Comparison of ENCODE assay signal across 24 cellular contexts in genomic region chr4:10056334-10057022, GRCh38.
"Had no signal": no experiment of that assay in that cellular context is flagged by ENCODE, and none has a peak within 500 bp of the region (broad histone marks: within the 10 kb centered on the region; RNA-seq: fewer than 3 reads in every experiment).

No MANE protein-coding gene starts in this region.

- H3K27me3 ChIP-seq: neutrophil, testis, upper lobe of left lung had no signal

- ATAC-seq: activated naive CD8-positive, alpha-beta T cell treated with anti-CD3 and anti-CD28 coated beads, Interleukin-2, amount 50 U/mL, for 24 hours; left ventricle myocardium superior; naive thymus-derived CD8-positive, alpha-beta T cell; stimulated activated naive B cell treated with anti-CD40 and anti-IgM and Interleukin-4, amounts not matched to agents 10 μg/mL and 1 μg/mL and 100 μg/mL, for 72 hours; T-helper 17 cell had no signal

- H3K9me3 ChIP-seq: neutrophil, testis, upper lobe of left lung had no signal

- H3K27ac ChIP-seq: neutrophil, parathyroid adenoma, SK-N-MC, testis, upper lobe of left lung had no signal

- H3K36me3 ChIP-seq: upper lobe of left lung had no signal

- H3K4me3 ChIP-seq: SK-N-MC, testis, upper lobe of left lung had no signal

- DNase-seq: activated CD4-positive, alpha-beta memory T cell treated with anti-CD3 and anti-CD28 coated beads, Interleukin-2, amount 10 ng/mL, durations not matched to agents 7 days and 5 days; activated CD4-positive, alpha-beta T cell treated with anti-CD3 and anti-CD28 coated beads for 4 hours; activated CD4-positive, CD25-positive, alpha-beta regulatory T cell; activated gamma-delta T cell; activated naive CD4-positive, alpha-beta T cell treated with anti-CD3 and anti-CD28 coated beads, Interleukin-2, amount 50 U/mL, for 16 hours; activated naive CD8-positive, alpha-beta T cell treated with anti-CD3 and anti-CD28 coated beads, Interleukin-2, amount 50 U/mL, for 24 hours; anterior cingulate cortex; cortex of kidney; foreskin fibroblast; immature natural killer cell; kidney glomerular epithelial cell; left ventricle myocardium superior; mammary epithelial cell; naive thymus-derived CD8-positive, alpha-beta T cell; stimulated activated CD4-positive, alpha-beta T cell treated with anti-CD3 and anti-CD28 coated beads, Interleukin-2, amount 100 ng/mL, for 48 hours; stimulated activated CD8-positive, alpha-beta memory T cell treated with anti-CD3 and anti-CD28 coated beads, Interleukin-4, amount 100 ng/mL, for 48 hours; stimulated activated naive B cell treated with anti-CD40 and anti-IgM and Interleukin-4, amounts not matched to agents 10 μg/mL and 1 μg/mL and 100 μg/mL, for 72 hours; SW 1271; T-helper 17 cell; testis; upper lobe of left lung had no signal

- H3K4me1 ChIP-seq: testis had no signal
